ENCODE assay signal across 7 cellular contexts in genomic region chr1:25799758-25800537, GRCh38. TPM values are rescaled to one million over a fixed set of nuclear protein-coding genes. Genes with fewer than 3 reads are reported as not detected.
DNase-seq lines count a peak whose midpoint lies in the region; ATAC-seq and TF ChIP-seq lines count a peak whose summit lies in the region.

SELENON (plus strand) TSS chr1:25800193; CDS start chr1:25800231, 38 bp downstream.

- DNase-seq in GF-D8 (lab: John Stamatoyannopoulos, UW) (peak; percentile 29), NCI-H128 (lab: John Stamatoyannopoulos, UW; ENCODE audit: unreplicated experiment) (peak; percentile 29), esophagus squamous epithelium (lab: John Stamatoyannopoulos, UW) (no peak), tibial artery (peak; percentile 63 to 86)

- H3K4me3 ChIP-seq in esophagus squamous epithelium, result peak within 1 kb of the TSS; percentile 50 to 76 (median 69)
- H3K4me3 ChIP-seq in mucosa of rectum (ENCODE audit: low read length in 2 of 2), result peak within 1 kb of the TSS; percentile 66 to 77
- peak within 1 kb of the TSS; percentile 63 to 69 for H3K4me3 ChIP-seq in tibial artery

- WGBS in esophagus squamous epithelium, 2 donors, result 6 to 35% methylated on average over 3 to 4 of the region's 91 CpGs

- no peaks in the 10 kb centered on the region for H3K9me3 ChIP-seq in esophagus squamous epithelium
- no peaks in the 10 kb centered on the region for H3K9me3 ChIP-seq in mucosa of rectum (ENCODE audit: control insufficient read depth in 2 of 2, low read length in 2 of 2)
- H3K9me3 ChIP-seq in tibial artery, result no peaks in the 10 kb centered on the region

- intact Hi-C loops in esophagus squamous epithelium (cut with DNase I) (loop anchor here (5.0 kb wide), 1 partner anchor 193 kb away; no protein-coding TSS in a partner anchor), tibial artery (cut with DNase I; ENCODE audit: low total_unique reads) (loop anchor here (5.0 to 10.0 kb wide), 2 partner anchors 108 to 565 kb away; partner anchors contain the start of gene SYF2)

- peak in 1 of 4 donors; percentile 16 for TF ChIP-seq POLR2A in esophagus squamous epithelium (IDR thresholded peaks at IDR 0.05)

- H3K27me3 ChIP-seq in esophagus squamous epithelium, result no peaks in the 10 kb centered on the region
- H3K27me3 ChIP-seq in mucosa of rectum (ENCODE audit: control insufficient read depth in 2 of 2, insufficient read depth in 2 of 2, low read length in 2 of 2), result peaks cover 0 to 2% of the 10 kb centered on the region in 2 donors
- H3K27me3 ChIP-seq in tibial artery, result no peaks in the 10 kb centered on the region

- H3K36me3 ChIP-seq in esophagus squamous epithelium (peaks cover 0 to 5% (median 0%) of the 10 kb centered on the region in 3 donors), mucosa of rectum (ENCODE audit: control insufficient read depth in 2 of 2, insufficient read depth in 2 of 2, low read length in 2 of 2) (no peaks in the 10 kb centered on the region), tibial artery (peaks cover 0 to 2% (median under 1%) of the 10 kb centered on the region in 3 donors)

- peak within 1 kb of the TSS; percentile 65 to 68 for H3K9ac ChIP-seq in mucosa of rectum (ENCODE audit: low read depth in 1 of 2, low read length in 2 of 2)

- POLR2A ChIA-PET in activated CD8-positive, alpha-beta memory T cell treated with anti-CD3 and anti-CD28 coated beads for 36 hours (lab: Charles Lee), result interaction anchor here (0.5 to 1.2 kb wide), 2 partner anchors 21 to 429 kb away, joined by 3 read pairs; no protein-coding TSS in a partner anchor

- TF ChIP-seq CTCF in esophagus squamous epithelium (IDR thresholded peaks at IDR 0.05) (no peak), tibial artery (IDR thresholded peaks at IDR 0.05) (peak in 1 of 2 experiments; percentile 8)

- H3K4me1 ChIP-seq in esophagus squamous epithelium (peaks cover 29 to 88% (median 44%) of the 10 kb centered on the region in 3 donors), mucosa of rectum (ENCODE audit: control insufficient read depth in 2 of 2, insufficient read depth in 2 of 2, low read length in 2 of 2) (peaks cover 11 to 16% of the 10 kb centered on the region in 2 donors), tibial artery (peaks cover 0 to 56% (median 47%) of the 10 kb centered on the region in 4 donors)

- no peak for ATAC-seq in HG03521 (IDR thresholded peaks at IDR 0.05; ENCODE audit: unreplicated experiment)

- CTCF ChIA-PET in activated CD8-positive, alpha-beta memory T cell treated with anti-CD3 and anti-CD28 coated beads for 36 hours (lab: Charles Lee), result interaction anchor here (0.6 to 2.7 kb wide), 5 partner anchors 11 to 266 kb away, joined by 3 to 11 read pairs (median 4); no protein-coding TSS in a partner anchor

- H3K27ac ChIP-seq in esophagus squamous epithelium (peak within 1 kb of the TSS; percentile 84 to 93 (median 87)), mucosa of rectum (ENCODE audit: low read depth in 2 of 2, low read length in 2 of 2) (peak within 1 kb of the TSS; percentile 38 to 43), tibial artery (peak within 1 kb of the TSS; percentile 88 to 91)

RNA-seq across cellular contexts. Expression of gene SELENON, which starts in this region (rescaled TPM):
- total RNA-seq in activated CD8-positive, alpha-beta memory T cell treated with anti-CD3 and anti-CD28 coated beads for 36 hours, result 10 to 100 TPM; 10.1 to 10.6 TPM
- 10 to 100 TPM; 19.7 to 34.5 (median 24.5) TPM for total RNA-seq in esophagus squamous epithelium
